ENCODE assay signal across 10 cellular contexts in genomic region chr3:20141841-20142240, GRCh38. TPM values are rescaled to one million over a fixed set of nuclear protein-coding genes. Genes with fewer than 3 reads are reported as not detected.
DNase-seq lines count a peak whose midpoint lies in the region; ATAC-seq and TF ChIP-seq lines count a peak whose summit lies in the region.
"Had no signal": no experiment of that assay in that cellular context is flagged by ENCODE, and none has a peak within 500 bp of the region (broad histone marks: within the 10 kb centered on the region; RNA-seq: fewer than 3 reads in every experiment).

No MANE protein-coding gene starts in this region.

- peak; percentile 15 for DNase-seq in COLO829 (ENCODE audit: low spot score)
- peak; percentile 79 to 89 for DNase-seq in SJCRH30
- DNase-seq in glutamatergic neuron: peak; percentile 49
- peak in 52 of 56 donors; percentile 17 to 91 (median 61) for DNase-seq in nucleus accumbens (lab: John Stamatoyannopoulos, UW)
- DNase-seq in DMS114 treated with DMSO at 0.1 percent for 48 hours (lab: John Stamatoyannopoulos, UW; ENCODE audit: unreplicated experiment): no peak
- DNase-seq: kidney, NCI-H146 had no signal

- H3K36me3 Mint-ChIP-seq in glutamatergic neuron (ENCODE audit: unreplicated experiment): no peaks in the 10 kb centered on the region

- H3K4me1 Mint-ChIP-seq in glutamatergic neuron (ENCODE audit: low read depth, unreplicated experiment): peaks cover 6% of the 10 kb centered on the region

- H3K27me3 ChIP-seq in SJCRH30: no peaks in the 10 kb centered on the region

- no peaks in the 10 kb centered on the region for H3K9me3 ChIP-seq in SJCRH30 (replicated peaks)

- H3K27ac ChIP-seq in SJCRH30: peak overlapping the region; percentile 79

- no peaks in the 10 kb centered on the region for H3K9me3 Mint-ChIP-seq in glutamatergic neuron (ENCODE audit: unreplicated experiment)

- H3K27me3 Mint-ChIP-seq in glutamatergic neuron (ENCODE audit: unreplicated experiment): peaks cover 3% of the 10 kb centered on the region

- H3K4me1 ChIP-seq in SJCRH30: peaks cover 12% of the 10 kb centered on the region

- H3K4me3 Mint-ChIP-seq in glutamatergic neuron (ENCODE audit: unreplicated experiment): peak overlapping the region; percentile 9

- peak overlapping the region; percentile 12; the same call in 1 of the 2 replicates for H3K4me3 ChIP-seq in SJCRH30

- no peak for TF ChIP-seq CTCF in glutamatergic neuron (IDR thresholded peaks at IDR 0.05; ENCODE audit: partially characterized antibody, unreplicated experiment)

- no peaks in the 10 kb centered on the region for H3K36me3 ChIP-seq in SJCRH30

- H3K27ac Mint-ChIP-seq in glutamatergic neuron (ENCODE audit: unreplicated experiment): peak overlapping the region; percentile 65

- no peak for ATAC-seq in GM19328 (IDR thresholded peaks at IDR 0.05; ENCODE audit: unreplicated experiment)
- no peak for ATAC-seq in GM18909 (IDR thresholded peaks at IDR 0.05; ENCODE audit: poor library complexity, unreplicated experiment)
- ATAC-seq in HG02642 (IDR thresholded peaks at IDR 0.05; ENCODE audit: poor library complexity, unreplicated experiment): no peak

RNA-seq across cellular contexts. Expression of gene SGO1, which starts 44.2 kb away (rescaled TPM):
- 22.7 and 26.6 TPM in 2 replicates for total RNA-seq in SJCRH30 (2014; rRNA removed; shearing (Covaris generic))
- total RNA-seq in glutamatergic neuron (ENCODE audit: unreplicated experiment): 5.0 TPM
